In the genomic region with DNA sequence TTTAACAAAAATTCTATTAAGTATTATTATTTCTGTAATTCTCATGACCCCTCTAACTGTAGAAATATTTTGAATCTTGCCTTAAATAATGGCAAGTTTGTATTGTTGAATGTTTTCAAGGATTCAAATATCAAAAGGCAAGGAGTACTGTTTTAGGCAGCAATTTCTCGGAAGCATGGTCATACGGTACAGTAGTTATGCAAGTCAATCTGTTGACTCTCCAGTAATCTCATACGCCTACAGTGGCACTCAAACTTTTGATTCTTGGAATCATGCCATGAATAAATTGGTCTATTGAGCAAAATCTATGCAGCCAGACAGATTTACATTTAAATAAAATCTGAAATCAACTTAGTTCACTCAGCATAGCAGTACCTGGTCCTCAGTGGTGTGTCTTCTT, we compare ENCODE assay signal across 26 cellular contexts.
"Had no signal": no experiment of that assay in that cellular context is flagged by ENCODE, and none has a peak within 500 bp of the region (broad histone marks: within the 10 kb centered on the region; RNA-seq: fewer than 3 reads in every experiment).

No MANE protein-coding gene starts in this region.

- H2AFZ ChIP-seq: hepatocyte had no signal

- DNase-seq: dermis blood vessel endothelial cell; dorsolateral prefrontal cortex; effector CD4-positive, alpha-beta T cell; effector memory CD4-positive, alpha-beta T cell; foreskin keratinocyte; heart left ventricle; hypothalamus; immature natural killer cell; islet precursor cell; kidney; kidney glomerular epithelial cell; left colon; left ventricle myocardium superior; lower lobe of right lung; mammary epithelial cell; mesendoderm; midbrain; naive thymus-derived CD4-positive, alpha-beta T cell; natural killer cell had no signal

- H3K4me2 ChIP-seq: hepatocyte had no signal

- H3K36me3 ChIP-seq: esophagus muscularis mucosa, gastroesophageal sphincter, heart left ventricle, lower lobe of right lung had no signal

- H3K27ac ChIP-seq: coronary artery, dorsolateral prefrontal cortex, esophagus muscularis mucosa, foreskin keratinocyte, gastroesophageal sphincter, heart left ventricle, hepatocyte, lower lobe of right lung had no signal

- H3K4me1 ChIP-seq: esophagus muscularis mucosa, foreskin keratinocyte, gastroesophageal sphincter, heart left ventricle, lower lobe of right lung had no signal

- H3K9me3 ChIP-seq: esophagus muscularis mucosa, gastroesophageal sphincter, lower lobe of right lung had no signal

- H3K27me3 ChIP-seq: esophagus muscularis mucosa, foreskin keratinocyte, gastroesophageal sphincter, hepatocyte had no signal

- ATAC-seq: foreskin keratinocyte; gastroesophageal sphincter; heart left ventricle; left colon; left lobe of liver; left ventricle myocardium superior; naive thymus-derived CD4-positive, alpha-beta T cell; natural killer cell had no signal

- H3K79me2 ChIP-seq: hepatocyte had no signal

- FAIRE-seq: endothelial cell of umbilical vein, frontal cortex had no signal

- H3K4me3 ChIP-seq: coronary artery, dorsolateral prefrontal cortex, esophagus muscularis mucosa, gastroesophageal sphincter, heart left ventricle, hepatocyte, lower lobe of right lung had no signal
